Comparison of ENCODE assay signal across 11 cellular contexts in the genomic region with DNA sequence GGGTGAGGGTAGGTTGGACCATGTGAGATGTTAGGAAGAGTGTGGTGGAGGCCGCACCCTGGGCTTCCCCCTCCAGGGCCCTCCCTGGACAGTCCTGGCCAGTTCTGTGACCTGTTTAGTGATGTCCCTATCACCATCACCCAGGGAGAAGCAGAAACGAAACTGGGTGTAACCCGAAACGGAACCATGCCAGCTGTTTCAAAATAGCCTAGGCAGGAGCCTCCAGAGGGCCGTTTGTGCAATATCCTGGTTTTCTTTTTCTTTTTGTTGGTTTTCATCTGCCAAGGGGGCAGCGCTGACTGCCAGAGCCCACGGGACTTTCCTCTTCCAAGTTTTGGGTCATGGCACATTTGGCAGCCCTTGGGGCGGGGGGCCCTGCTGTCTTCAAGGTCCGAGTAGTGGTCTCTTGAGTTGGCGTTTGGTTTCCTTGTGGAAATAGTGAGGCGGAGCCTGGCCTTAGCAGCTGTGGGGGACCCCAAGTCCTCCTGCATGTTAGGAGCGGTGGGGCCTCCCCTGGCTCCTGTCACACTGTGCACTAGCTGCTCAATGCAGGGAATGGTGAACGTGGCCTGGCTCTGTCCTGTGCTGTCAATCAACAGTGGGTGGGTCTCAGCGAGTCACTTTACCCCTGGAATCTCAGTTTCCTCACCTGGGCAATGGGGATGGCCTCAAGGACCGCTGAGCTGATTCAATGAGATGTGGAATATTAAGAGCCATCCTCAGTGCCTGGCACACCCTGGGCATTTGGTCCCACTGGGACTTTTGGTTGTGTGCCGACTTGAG.
DNase-seq lines count a peak whose midpoint lies in the region; TF ChIP-seq lines count a peak whose summit lies in the region.
"Had no signal": no experiment of that assay in that cellular context is flagged by ENCODE, and none has a peak within 500 bp of the region (broad histone marks: within the 10 kb centered on the region; RNA-seq: fewer than 3 reads in every experiment).

No MANE protein-coding gene starts in this region.

- H3K27ac ChIP-seq in neutrophil = peak overlapping the region; percentile 78

- peaks cover 13% of the 10 kb centered on the region for H3K27me3 Mint-ChIP-seq in glutamatergic neuron (ENCODE audit: unreplicated experiment)

- no peak overlapping the region for H3K4me3 Mint-ChIP-seq in glutamatergic neuron (ENCODE audit: unreplicated experiment)

- no peaks in the 10 kb centered on the region for H3K36me3 ChIP-seq in neutrophil

- H3K9me3 Mint-ChIP-seq in glutamatergic neuron (ENCODE audit: unreplicated experiment) = peaks cover 9% of the 10 kb centered on the region

- in situ Hi-C loops in ACHN (cut with HindIII; ENCODE audit: low pct_ligation_motif_present, low pct_unique_long_range_greater_than_20kb, low sequenced_read_pairs) (no loop called here), G401 (cut with HindIII; ENCODE audit: low sequenced_read_pairs) (no loop called here)

- no peaks in the 10 kb centered on the region for H3K27me3 ChIP-seq in neutrophil

- TF ChIP-seq CTCF in neutrophil (IDR thresholded peaks at IDR 0.05) = no peak
- TF ChIP-seq CTCF in glutamatergic neuron (IDR thresholded peaks at IDR 0.05; ENCODE audit: partially characterized antibody, unreplicated experiment) = no peak

- H3K4me3 ChIP-seq in neutrophil (ENCODE audit: low read depth in 1 of 2, low read length in 1 of 2) = peak overlapping the region; percentile 42 to 51

- H3K4me1 Mint-ChIP-seq in glutamatergic neuron (ENCODE audit: low read depth, unreplicated experiment) = peaks cover 17% of the 10 kb centered on the region

- peaks cover 22 to 24% of the 10 kb centered on the region in 2 experiments for H3K4me1 ChIP-seq in neutrophil (ENCODE audit: control insufficient read depth in 1 of 2, insufficient read depth in 1 of 2, low read depth in 1 of 2, low read length in 1 of 2)

- DNase-seq in AG08396 (ENCODE audit: low spot score) = peak; percentile 49
- DNase-seq in NOMO-1 (lab: John Stamatoyannopoulos, UW; ENCODE audit: unreplicated experiment in 2 of 2) = peak; percentile 87 to 97
- DNase-seq in fibroblast of gingiva (ENCODE audit: low read depth) = peak; percentile 87
- DNase-seq in glutamatergic neuron = no peak
- DNase-seq in ACHN = no peak
- no peak for DNase-seq in G401 (ENCODE audit: low spot score)
- DNase-seq in GM19238 (ENCODE audit: insufficient read length, low spot score) = no peak
- DNase-seq: activated CD4-positive, CD25-positive, alpha-beta regulatory T cell; NCI-H748 treated with DMSO at 0.1 percent for 48 hours; occipital lobe had no signal

- H3K36me3 Mint-ChIP-seq in glutamatergic neuron (ENCODE audit: unreplicated experiment) = peaks cover 5% of the 10 kb centered on the region

- H3K9me3 ChIP-seq in neutrophil = no peaks in the 10 kb centered on the region

- H3K27ac Mint-ChIP-seq in glutamatergic neuron (ENCODE audit: unreplicated experiment) = no peak overlapping the region

Comparison
In these comparisons a context has a peak if more than half of its experiments do, and no peak if none do; other contexts are left out.
1. DNase-seq: peak in AG08396 (single experiment), NOMO-1 (2 of 2) and fibroblast of gingiva (single experiment); none in glutamatergic neuron (single experiment), ACHN (single experiment), G401 (single experiment) and GM19238 (single experiment).